25 cellular contexts compared by ENCODE assay signal in genomic region chr4:157590679-157591078, GRCh38.
"Had no signal": no experiment of that assay in that cellular context is flagged by ENCODE, and none has a peak within 500 bp of the region (broad histone marks: within the 10 kb centered on the region; RNA-seq: fewer than 3 reads in every experiment).

No MANE protein-coding gene starts in this region.

- H3K9me3 ChIP-seq: neutrophil, right atrium auricular region, right lobe of liver, transverse colon, upper lobe of left lung, vagina had no signal

- DNase-seq: islet precursor cell; left ventricle myocardium inferior; naive thymus-derived CD8-positive, alpha-beta T cell; occipital lobe; right lobe of liver; stimulated activated CD4-positive, alpha-beta T cell treated with anti-CD3 and anti-CD28 coated beads, Interleukin-1b, Interleukin-23, amount 100 ng/mL, for 48 hours; stimulated activated CD4-positive, alpha-beta T cell treated with anti-CD3 and anti-CD28 coated beads, Interleukin-2, amount 100 ng/mL, for 48 hours; stimulated activated CD4-positive, alpha-beta T cell treated with anti-CD3 and anti-CD28 coated beads, Interleukin-4, amount 100 ng/mL, for 4 hours; stimulated activated CD8-positive, alpha-beta memory T cell treated with anti-CD3 and anti-CD28 coated beads, Interleukin-4, amount 100 ng/mL, for 48 hours; stimulated activated naive CD4-positive, alpha-beta T cell treated with Interleukin-2 at 50 U/mL for 16 hours; stimulated activated naive CD8-positive, alpha-beta T cell treated with anti-CD3 and anti-CD28 coated beads, Interleukin-15, amount 100 ng/mL, for 72 hours; substantia nigra; transverse colon; upper lobe of left lung had no signal

- H3K27ac ChIP-seq: hepatocyte, left ventricle myocardium inferior, neutrophil, right atrium auricular region, right lobe of liver, transverse colon, upper lobe of left lung, vagina had no signal

- H3K36me3 ChIP-seq: left ventricle myocardium inferior, neutrophil, right atrium auricular region, right lobe of liver, transverse colon, upper lobe of left lung, vagina had no signal

- H3K4me1 Mint-ChIP-seq: memory B cell; naive thymus-derived CD8-positive, alpha-beta T cell; neural crest cell; stimulated activated memory B cell treated with anti-CD40 and anti-IgM and Interleukin-4, amounts not matched to agents 10 μg/mL and 1 μg/mL and 100 μg/mL, for 72 hours; stimulated activated naive CD8-positive, alpha-beta T cell treated with anti-CD3 and anti-CD28 coated beads, Interleukin-15, amount 100 ng/mL, for 72 hours had no signal

- H3K79me2 ChIP-seq: hepatocyte had no signal

- H3K4me2 ChIP-seq: hepatocyte, smooth muscle cell had no signal

- H3K36me3 Mint-ChIP-seq: memory B cell; naive thymus-derived CD8-positive, alpha-beta T cell; stimulated activated memory B cell treated with anti-CD40 and anti-IgM and Interleukin-4, amounts not matched to agents 10 μg/mL and 1 μg/mL and 100 μg/mL, for 72 hours had no signal

- H3K27me3 ChIP-seq: hepatocyte, neutrophil, right atrium auricular region, right lobe of liver, transverse colon, upper lobe of left lung, vagina had no signal

- H3K9me3 Mint-ChIP-seq: nephron; neural crest cell; stimulated activated memory B cell treated with anti-CD40 and anti-IgM and Interleukin-4, amounts not matched to agents 10 μg/mL and 1 μg/mL and 100 μg/mL, for 72 hours; stimulated activated naive CD8-positive, alpha-beta T cell treated with anti-CD3 and anti-CD28 coated beads, Interleukin-15, amount 100 ng/mL, for 72 hours had no signal

- H3K27me3 Mint-ChIP-seq: memory B cell; naive thymus-derived CD8-positive, alpha-beta T cell; progenitor cell of endocrine pancreas; stimulated activated memory B cell treated with anti-CD40 and anti-IgM and Interleukin-4, amounts not matched to agents 10 μg/mL and 1 μg/mL and 100 μg/mL, for 72 hours; stimulated activated naive CD8-positive, alpha-beta T cell treated with anti-CD3 and anti-CD28 coated beads, Interleukin-15, amount 100 ng/mL, for 72 hours had no signal

- H3K4me3 ChIP-seq: hepatocyte, left ventricle myocardium inferior, lung, right atrium auricular region, right lobe of liver, smooth muscle cell, transverse colon, upper lobe of left lung, vagina had no signal

- H2AFZ ChIP-seq: hepatocyte had no signal

- H3K4me1 ChIP-seq: left ventricle myocardium inferior, right atrium auricular region, right lobe of liver, transverse colon, upper lobe of left lung, vagina had no signal

- H3K27ac Mint-ChIP-seq: memory B cell; naive thymus-derived CD8-positive, alpha-beta T cell; progenitor cell of endocrine pancreas; stimulated activated memory B cell treated with anti-CD40 and anti-IgM and Interleukin-4, amounts not matched to agents 10 μg/mL and 1 μg/mL and 100 μg/mL, for 72 hours; stimulated activated naive CD8-positive, alpha-beta T cell treated with anti-CD3 and anti-CD28 coated beads, Interleukin-15, amount 100 ng/mL, for 72 hours had no signal

- ATAC-seq: naive thymus-derived CD8-positive, alpha-beta T cell; stimulated activated memory B cell treated with anti-CD40 and anti-IgM and Interleukin-4, amounts not matched to agents 10 μg/mL and 1 μg/mL and 100 μg/mL, for 72 hours; stimulated activated naive CD8-positive, alpha-beta T cell treated with anti-CD3 and anti-CD28 coated beads, Interleukin-15, amount 100 ng/mL, for 72 hours had no signal

- H3K4me3 Mint-ChIP-seq: memory B cell; naive thymus-derived CD8-positive, alpha-beta T cell; nephron; neural crest cell; stimulated activated memory B cell treated with anti-CD40 and anti-IgM and Interleukin-4, amounts not matched to agents 10 μg/mL and 1 μg/mL and 100 μg/mL, for 72 hours; stimulated activated naive CD8-positive, alpha-beta T cell treated with anti-CD3 and anti-CD28 coated beads, Interleukin-15, amount 100 ng/mL, for 72 hours had no signal
